ENCODE assay signal across 8 cellular contexts in the genomic region with DNA sequence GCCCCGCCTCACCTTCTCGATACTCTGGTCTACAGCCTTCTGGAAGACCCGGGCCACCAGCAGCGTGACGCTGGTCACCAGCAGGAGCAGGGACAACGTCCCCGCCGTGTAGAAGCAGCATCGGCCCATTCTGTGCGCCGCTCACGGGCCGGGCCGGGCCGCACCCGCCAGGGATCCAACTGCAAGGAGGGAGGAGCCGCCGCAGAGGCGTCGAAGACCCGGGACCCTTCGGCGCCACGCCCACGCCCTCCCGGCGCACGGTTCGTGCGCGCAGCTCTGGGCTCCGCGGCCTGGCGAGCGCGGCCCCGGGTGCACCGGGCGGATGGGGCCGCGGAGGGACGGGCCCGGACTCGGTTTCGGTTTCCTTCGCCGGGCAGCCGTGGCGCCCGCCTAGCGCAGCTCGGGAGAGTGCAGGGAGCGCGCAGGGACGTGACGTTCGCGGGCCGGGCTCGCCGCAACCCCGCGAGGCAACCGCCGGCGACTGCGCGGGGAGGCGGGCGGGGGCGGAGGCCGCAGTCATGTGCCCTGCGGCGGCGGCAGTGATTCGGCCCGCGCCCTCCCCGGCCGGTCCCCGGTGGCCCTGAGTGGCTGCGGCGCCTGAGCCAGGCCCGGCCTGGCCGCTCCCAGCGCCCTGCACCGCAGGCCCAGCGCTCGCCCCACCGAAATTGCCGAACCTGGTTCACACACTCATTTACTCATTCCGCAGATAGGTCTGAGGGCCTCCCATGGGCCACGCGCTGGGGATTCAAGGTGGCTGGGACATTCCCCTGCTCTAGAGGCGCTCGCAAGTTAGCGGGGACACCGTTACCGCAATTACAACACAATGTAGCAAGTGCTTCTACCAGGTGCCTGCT. TPM values are rescaled to one million over a fixed set of nuclear protein-coding genes. Genes with fewer than 3 reads are reported as not detected.
DNase-seq lines count a peak whose midpoint lies in the region; ATAC-seq and TF ChIP-seq lines count a peak whose summit lies in the region.

A gene with protein sequence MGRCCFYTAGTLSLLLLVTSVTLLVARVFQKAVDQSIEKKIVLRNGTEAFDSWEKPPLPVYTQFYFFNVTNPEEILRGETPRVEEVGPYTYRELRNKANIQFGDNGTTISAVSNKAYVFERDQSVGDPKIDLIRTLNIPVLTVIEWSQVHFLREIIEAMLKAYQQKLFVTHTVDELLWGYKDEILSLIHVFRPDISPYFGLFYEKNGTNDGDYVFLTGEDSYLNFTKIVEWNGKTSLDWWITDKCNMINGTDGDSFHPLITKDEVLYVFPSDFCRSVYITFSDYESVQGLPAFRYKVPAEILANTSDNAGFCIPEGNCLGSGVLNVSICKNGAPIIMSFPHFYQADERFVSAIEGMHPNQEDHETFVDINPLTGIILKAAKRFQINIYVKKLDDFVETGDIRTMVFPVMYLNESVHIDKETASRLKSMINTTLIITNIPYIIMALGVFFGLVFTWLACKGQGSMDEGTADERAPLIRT (minus strand): TSS at position 410 of the 854 bp plus-strand sequence. CDS start 281 bp downstream, at position 129.

- H3K27ac Mint-ChIP-seq in activated CD4-positive, alpha-beta T cell treated with anti-CD3 and anti-CD28 coated beads for 36 hours, result peak within 1 kb of the TSS; percentile 78

- TF ChIP-seq CTCF in AG09309 (IDR thresholded peaks at IDR 0.05; ENCODE audit: control insufficient read depth, insufficient read depth, low read depth, low read length, missing control alignments) (no peak), colonic mucosa (IDR thresholded peaks at IDR 0.05) (no peak)

- H3K27me3 Mint-ChIP-seq in activated CD4-positive, alpha-beta T cell treated with anti-CD3 and anti-CD28 coated beads for 36 hours, result no peaks in the 10 kb centered on the region

- DNase-seq in AG09309 (ENCODE audit: low read depth), result peak; percentile 48
- peak; percentile 45 for DNase-seq in NCI-H345 treated with DMSO at 0.1 percent for 48 hours (lab: John Stamatoyannopoulos, UW; ENCODE audit: unreplicated experiment)
- DNase-seq in activated CD4-positive, alpha-beta T cell treated with anti-CD3 and anti-CD28 coated beads for 36 hours, result peak; percentile 79
- peak; percentile 86 for DNase-seq in colonic mucosa
- DNase-seq in left kidney (ENCODE audit: low read depth, low spot score), result peak; percentile 95
- DNase-seq in stimulated activated CD4-positive, alpha-beta T cell treated with anti-CD3 and anti-CD28 coated beads, Interleukin-2, amount 100 ng/mL, for 4 hours (ENCODE audit: low read depth), result peak; percentile 52

- H3K36me3 ChIP-seq in colonic mucosa, result no peaks in the 10 kb centered on the region

- H3K9me3 Mint-ChIP-seq in activated CD4-positive, alpha-beta T cell treated with anti-CD3 and anti-CD28 coated beads for 36 hours (ENCODE audit: low read depth), result no peaks in the 10 kb centered on the region

- no peaks in the 10 kb centered on the region for H3K36me3 Mint-ChIP-seq in activated CD4-positive, alpha-beta T cell treated with anti-CD3 and anti-CD28 coated beads for 36 hours (ENCODE audit: low read depth)

- intact Hi-C loops in activated CD4-positive, alpha-beta T cell treated with anti-CD3 and anti-CD28 coated beads for 36 hours (cut with DNase I, micrococcal nuclease), result loop anchor here (1.0 to 10.0 kb wide), 7 partner anchors 15 to 941 kb away; a partner anchor contains a TSS
- intact Hi-C loops in colonic mucosa (cut with DNase I), result no loop called here

- H3K4me1 Mint-ChIP-seq in activated CD4-positive, alpha-beta T cell treated with anti-CD3 and anti-CD28 coated beads for 36 hours, result peaks cover 31% of the 10 kb centered on the region

- H3K9ac ChIP-seq in colonic mucosa (ENCODE audit: low read depth in 2 of 2, low read length in 2 of 2), result peak within 1 kb of the TSS; percentile 81 to 93

- ATAC-seq in GM18867 (IDR thresholded peaks at IDR 0.05; ENCODE audit: unreplicated experiment), result peak; percentile 83
- peak; percentile 76 for ATAC-seq in HG03095 (IDR thresholded peaks at IDR 0.05; ENCODE audit: unreplicated experiment)
- peak; percentile 78 for ATAC-seq in activated CD4-positive, alpha-beta T cell treated with anti-CD3 and anti-CD28 coated beads for 36 hours

- peak within 1 kb of the TSS; percentile 99 for H3K27ac ChIP-seq in colonic mucosa

- H3K27me3 ChIP-seq in colonic mucosa, result no peaks in the 10 kb centered on the region

- H3K4me3 ChIP-seq in AG09309 (ENCODE audit: control insufficient read depth, low read depth, low read length) (peak within 1 kb of the TSS; percentile 64), colonic mucosa (peak within 1 kb of the TSS; percentile 79)

- peaks cover 21% of the 10 kb centered on the region for H3K4me1 ChIP-seq in colonic mucosa

- H3K4me3 Mint-ChIP-seq in activated CD4-positive, alpha-beta T cell treated with anti-CD3 and anti-CD28 coated beads for 36 hours, result peak within 1 kb of the TSS; percentile 75

- POLR2A ChIA-PET in activated CD4-positive, alpha-beta T cell treated with anti-CD3 and anti-CD28 coated beads for 36 hours (lab: Charles Lee), result no interaction called here

- CTCF ChIA-PET in activated CD4-positive, alpha-beta T cell treated with anti-CD3 and anti-CD28 coated beads for 36 hours (lab: Charles Lee), result no interaction called here

- H3K9me3 ChIP-seq in colonic mucosa, result no peaks in the 10 kb centered on the region

RNA-seq across cellular contexts. Expression of the gene that starts here (rescaled TPM):
- 1 to 10 TPM; 3.3 to 4.6 TPM for total RNA-seq in activated CD4-positive, alpha-beta T cell treated with anti-CD3 and anti-CD28 coated beads for 36 hours
- total RNA-seq in colonic mucosa, result 100 to 1,000 TPM; 156 to 164 TPM

Comparison
In these comparisons a context has a peak if more than half of its experiments do, and no peak if none do; other contexts are left out.
1. Peak in every context shown above with its lines: DNase-seq, ATAC-seq, H3K4me3 ChIP-seq and H3K27ac ChIP-seq.
2. RNA of the gene that starts here (total RNA-seq): 156 to 164 TPM in colonic mucosa; 3.3 to 4.6 TPM in activated CD4-positive, alpha-beta T cell treated with anti-CD3 and anti-CD28 coated beads for 36 hours; every median in the first group is over 10 times any median in the second.
3. DNase-seq: peak in every context shown above with its lines; median percentile 95 in left kidney; 86 in colonic mucosa; 79 in activated CD4-positive, alpha-beta T cell treated with anti-CD3 and anti-CD28 coated beads for 36 hours; 52 in stimulated activated CD4-positive, alpha-beta T cell treated with anti-CD3 and anti-CD28 coated beads, Interleukin-2, amount 100 ng/mL, for 4 hours; 48 in AG09309; 45 in NCI-H345 treated with DMSO at 0.1 percent for 48 hours.